ENCODE assay signal across 1 cellular context in the genomic region with DNA sequence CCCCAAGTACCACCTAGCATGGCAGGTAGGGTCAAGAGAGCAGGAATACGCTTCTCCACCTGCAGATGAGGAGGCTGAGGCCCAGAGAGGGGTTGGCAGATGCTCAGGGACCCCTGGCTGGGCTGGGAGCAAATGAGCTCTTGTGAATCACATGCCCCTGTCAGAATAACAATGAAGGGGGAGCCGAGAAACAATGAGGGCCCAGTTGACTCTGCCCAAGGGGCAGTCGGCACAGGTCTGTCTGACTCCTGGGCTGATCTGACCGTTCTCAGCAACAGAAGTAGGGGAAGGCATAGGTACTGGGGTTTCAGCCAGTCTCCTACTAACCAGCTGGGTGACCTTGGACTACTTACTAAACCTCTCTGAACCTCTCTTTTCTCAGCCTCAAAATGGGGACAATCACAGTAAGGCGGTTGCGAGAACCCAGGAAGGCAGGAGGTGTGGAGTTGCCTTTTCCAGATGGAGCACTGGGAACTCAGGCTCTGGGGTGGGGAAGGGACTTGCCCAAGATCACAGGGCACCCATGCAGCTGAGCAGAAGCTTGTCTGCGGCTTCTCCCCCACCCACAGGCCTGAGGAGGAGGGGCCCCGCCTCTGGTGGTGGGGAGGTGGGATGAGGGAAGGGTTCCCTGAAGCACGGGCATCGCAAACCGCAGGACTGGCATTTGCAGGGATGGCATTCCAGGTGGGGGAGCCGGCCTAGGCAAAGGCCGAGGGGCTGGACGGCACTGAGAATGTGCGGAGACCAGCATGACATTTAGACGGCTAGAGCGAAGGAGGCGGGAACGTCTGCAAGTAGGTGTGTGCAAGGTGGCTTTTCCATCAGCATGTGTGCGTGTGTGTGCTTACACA.
A peak's percentile ranks its signal among the peaks of the same experiment; 100 is the strongest.
TF ChIP-seq lines count a peak whose summit lies in the region.

No MANE protein-coding gene starts in this region.

TF ChIP-seq in HepG2, 621 proteins besides CTCF, POLR2A, EP300 and RAD21:
- TF ChIP-seq ZNF768 (CRISPR knock-in tag; IDR thresholded peaks at IDR 0.05) (peak; percentile 78), ZFP36 (IDR thresholded peaks at IDR 0.05; ENCODE audit: borderline replicate concordance, low read depth, low read length, partially characterized antibody) (no peak)
